Comparison of ENCODE assay signal across 1 cellular context in the genomic region with DNA sequence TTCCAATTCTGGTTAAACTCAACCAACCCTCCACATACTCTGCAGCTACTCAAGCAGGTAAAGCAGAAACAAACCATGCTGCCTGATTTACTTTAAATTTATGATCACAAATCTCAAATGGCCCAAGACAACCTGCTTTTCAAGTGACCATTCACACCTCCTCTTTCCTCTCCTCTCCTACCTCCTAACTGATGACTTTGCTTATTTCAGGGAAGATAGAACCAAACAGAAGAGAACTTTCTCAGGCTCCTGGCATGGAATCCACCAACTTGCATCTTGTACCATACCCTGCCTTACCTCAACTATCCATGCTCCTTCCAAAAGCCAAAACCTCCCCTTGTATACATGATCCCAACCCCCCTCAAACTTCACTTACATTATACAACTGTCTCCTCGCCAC.
A peak's percentile ranks its signal among the peaks of the same experiment; 100 is the strongest.
TF ChIP-seq lines count a peak whose summit lies in the region.

No MANE protein-coding gene starts in this region.

TF ChIP-seq in HepG2, 621 proteins besides CTCF, POLR2A, EP300 and RAD21:
- TF ChIP-seq ZNF562 (CRISPR knock-in tag; IDR thresholded peaks at IDR 0.05; ENCODE audit: borderline replicate concordance) (no peak), MAFF (IDR thresholded peaks at IDR 0.05; ENCODE audit: low read depth, low read length) (peak; percentile 21; the same call in 1 of the 2 replicates), MAFK (conservative IDR thresholded peaks at IDR 0.05 in 1 of 2, IDR thresholded peaks at IDR 0.05 in 1 of 2; ENCODE audit: low read length in 2 of 2) (peak; percentile 5 to 24; a peak in 1 of 4 replicates), ZNF709 (CRISPR knock-in tag; IDR thresholded peaks at IDR 0.05) (no peak)
TF ChIP-seq in HepG2: peak in this region for 2.
